ENCODE assay signal across 27 cellular contexts in the genomic region with DNA sequence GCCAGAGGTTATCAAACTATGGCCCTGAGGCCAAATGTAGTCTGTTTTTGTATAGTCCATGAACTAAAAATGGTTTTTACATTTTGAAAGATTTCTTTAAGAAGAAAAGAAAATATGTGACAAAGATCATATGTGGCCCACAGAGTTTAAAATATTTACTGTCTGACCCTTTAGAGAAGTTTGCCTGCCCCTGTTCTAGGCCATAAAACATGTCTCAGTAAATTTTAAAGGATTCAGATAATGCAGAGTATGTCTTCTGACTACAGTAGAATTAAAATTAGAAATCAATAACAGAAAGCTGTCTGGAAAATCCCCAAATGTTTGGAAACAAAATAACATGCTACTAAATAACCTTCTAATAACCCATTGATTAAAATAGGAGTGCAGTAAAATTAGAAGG.
"Had no signal": no experiment of that assay in that cellular context is flagged by ENCODE, and none has a peak within 500 bp of the region (broad histone marks: within the 10 kb centered on the region; RNA-seq: fewer than 3 reads in every experiment).

No MANE protein-coding gene starts in this region.

- H3K4me1 ChIP-seq: prostate gland, vagina had no signal

- H3K27ac ChIP-seq: hepatocyte, left ventricle myocardium inferior, pancreas, prostate gland, skin epidermis, transverse colon, upper lobe of left lung, vagina had no signal

- H3K9me3 ChIP-seq: pancreas, prostate gland, vagina had no signal

- H3K27me3 ChIP-seq: hepatocyte, pancreas, transverse colon, upper lobe of left lung, vagina had no signal

- H3K27ac Mint-ChIP-seq: memory B cell; naive thymus-derived CD8-positive, alpha-beta T cell; stimulated activated naive CD8-positive, alpha-beta T cell treated with anti-CD3 and anti-CD28 coated beads, Interleukin-15, amount 100 ng/mL, for 72 hours had no signal

- H3K4me2 ChIP-seq: hepatocyte had no signal

- H2AFZ ChIP-seq: hepatocyte had no signal

- H3K27me3 Mint-ChIP-seq: memory B cell; naive thymus-derived CD8-positive, alpha-beta T cell; stimulated activated naive CD8-positive, alpha-beta T cell treated with anti-CD3 and anti-CD28 coated beads, Interleukin-15, amount 100 ng/mL, for 72 hours had no signal

- H3K4me3 Mint-ChIP-seq: memory B cell; naive thymus-derived CD8-positive, alpha-beta T cell; nephron; neural crest cell; stimulated activated effector memory CD8-positive, alpha-beta T cell treated with anti-CD3 and anti-CD28 coated beads, Interleukin-12 subunit alpha, Interleukin-12 subunit beta, amount 100 ng/mL, for 72 hours; stimulated activated naive CD8-positive, alpha-beta T cell treated with anti-CD3 and anti-CD28 coated beads, Interleukin-15, amount 100 ng/mL, for 72 hours had no signal

- H3K4me1 Mint-ChIP-seq: nephron, neural crest cell had no signal

- H3K36me3 ChIP-seq: pancreas, prostate gland, transverse colon, upper lobe of left lung, vagina had no signal

- ATAC-seq: mucosa of descending colon; naive thymus-derived CD8-positive, alpha-beta T cell; pancreas; right cardiac atrium; sciatic nerve; stimulated activated naive CD8-positive, alpha-beta T cell treated with anti-CD3 and anti-CD28 coated beads, Interleukin-15, amount 100 ng/mL, for 72 hours had no signal

- DNase-seq: islet precursor cell; left ventricle myocardium inferior; midbrain; mucosa of descending colon; naive thymus-derived CD8-positive, alpha-beta T cell; nucleus accumbens; pancreas; posterior cingulate gyrus; retina; right cardiac atrium; stimulated activated CD4-positive, alpha-beta T cell treated with anti-CD3 and anti-CD28 coated beads, Interleukin-12 subunit alpha, Interleukin-12 subunit beta, amount 100 ng/mL, for 4 hours; stimulated activated CD4-positive, alpha-beta T cell treated with anti-CD3 and anti-CD28 coated beads, Interleukin-15, amount 100 ng/mL, for 24 hours; stimulated activated CD4-positive, alpha-beta T cell treated with anti-CD3 and anti-CD28 coated beads, Interleukin-4, amount 100 ng/mL, for 24 hours; stimulated activated naive CD4-positive, alpha-beta T cell treated with Interleukin-2 at 50 U/mL for 16 hours; stimulated activated naive CD8-positive, alpha-beta T cell treated with anti-CD3 and anti-CD28 coated beads, Interleukin-15, amount 100 ng/mL, for 72 hours; substantia nigra; transverse colon; upper lobe of left lung had no signal

- H3K4me3 ChIP-seq: hepatocyte, left ventricle myocardium inferior, mucosa of descending colon, pancreas, prostate gland, skin epidermis, transverse colon, upper lobe of left lung, vagina had no signal
